2 cellular contexts compared by ENCODE assay signal in the genomic region with DNA sequence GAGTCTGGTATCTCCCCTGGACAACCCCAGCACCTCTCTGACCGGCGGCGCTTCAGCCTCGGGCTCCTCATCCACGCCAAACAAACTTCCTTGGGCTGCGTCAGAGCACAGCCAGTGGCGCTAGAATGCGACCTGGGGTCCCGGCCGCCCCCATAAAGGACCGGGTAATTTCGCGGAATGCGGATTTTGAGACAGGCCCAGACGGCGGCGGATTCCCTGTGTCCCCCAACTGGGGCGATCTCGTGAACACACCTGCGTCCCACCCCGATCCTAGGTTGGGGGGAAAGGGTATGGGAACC.
TF ChIP-seq lines count a peak whose summit lies in the region.

No MANE protein-coding gene starts in this region.

TF ChIP-seq in A549, 52 proteins besides CTCF, POLR2A, EP300 and RAD21 (continued from another document):
- TF ChIP-seq, protein P1, sequence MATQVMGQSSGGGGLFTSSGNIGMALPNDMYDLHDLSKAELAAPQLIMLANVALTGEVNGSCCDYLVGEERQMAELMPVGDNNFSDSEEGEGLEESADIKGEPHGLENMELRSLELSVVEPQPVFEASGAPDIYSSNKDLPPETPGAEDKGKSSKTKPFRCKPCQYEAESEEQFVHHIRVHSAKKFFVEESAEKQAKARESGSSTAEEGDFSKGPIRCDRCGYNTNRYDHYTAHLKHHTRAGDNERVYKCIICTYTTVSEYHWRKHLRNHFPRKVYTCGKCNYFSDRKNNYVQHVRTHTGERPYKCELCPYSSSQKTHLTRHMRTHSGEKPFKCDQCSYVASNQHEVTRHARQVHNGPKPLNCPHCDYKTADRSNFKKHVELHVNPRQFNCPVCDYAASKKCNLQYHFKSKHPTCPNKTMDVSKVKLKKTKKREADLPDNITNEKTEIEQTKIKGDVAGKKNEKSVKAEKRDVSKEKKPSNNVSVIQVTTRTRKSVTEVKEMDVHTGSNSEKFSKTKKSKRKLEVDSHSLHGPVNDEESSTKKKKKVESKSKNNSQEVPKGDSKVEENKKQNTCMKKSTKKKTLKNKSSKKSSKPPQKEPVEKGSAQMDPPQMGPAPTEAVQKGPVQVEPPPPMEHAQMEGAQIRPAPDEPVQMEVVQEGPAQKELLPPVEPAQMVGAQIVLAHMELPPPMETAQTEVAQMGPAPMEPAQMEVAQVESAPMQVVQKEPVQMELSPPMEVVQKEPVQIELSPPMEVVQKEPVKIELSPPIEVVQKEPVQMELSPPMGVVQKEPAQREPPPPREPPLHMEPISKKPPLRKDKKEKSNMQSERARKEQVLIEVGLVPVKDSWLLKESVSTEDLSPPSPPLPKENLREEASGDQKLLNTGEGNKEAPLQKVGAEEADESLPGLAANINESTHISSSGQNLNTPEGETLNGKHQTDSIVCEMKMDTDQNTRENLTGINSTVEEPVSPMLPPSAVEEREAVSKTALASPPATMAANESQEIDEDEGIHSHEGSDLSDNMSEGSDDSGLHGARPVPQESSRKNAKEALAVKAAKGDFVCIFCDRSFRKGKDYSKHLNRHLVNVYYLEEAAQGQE (IDR thresholded peaks at IDR 0.05): no peak
- TF ChIP-seq CBX2 (IDR thresholded peaks at IDR 0.05; ENCODE audit: borderline replicate concordance, low read depth) (no peak), NPAS2 (CRISPR knock-in tag; IDR thresholded peaks at IDR 0.05; ENCODE audit: borderline replicate concordance) (no peak), CBX8 (IDR thresholded peaks at IDR 0.05) (no peak), GATA3 (IDR thresholded peaks at IDR 0.05; ENCODE audit: borderline replicate concordance) (no peak), RNF2 (IDR thresholded peaks at IDR 0.05; ENCODE audit: borderline replicate concordance, low read depth) (no peak), E2F6 (IDR thresholded peaks at IDR 0.05; ENCODE audit: borderline replicate concordance, low read depth) (no peak), ESRRA (IDR thresholded peaks at IDR 0.05; ENCODE audit: borderline replicate concordance, low read length) (no peak), CHD4 (IDR thresholded peaks at IDR 0.05; ENCODE audit: borderline replicate concordance) (no peak), CHD2 (IDR thresholded peaks at IDR 0.05; ENCODE audit: low read length, partially characterized antibody) (no peak), EHF (CRISPR knock-in tag; IDR thresholded peaks at IDR 0.05) (no peak), ZC3H11A (IDR thresholded peaks at IDR 0.05) (no peak), HDAC2 (IDR thresholded peaks at IDR 0.05) (no peak), POLR2AphosphoS2 (conservative IDR thresholded peaks at IDR 0.05; ENCODE audit: low read length) (no peak)

TF ChIP-seq in IMR-90, 13 proteins besides CTCF, POLR2A, EP300 and RAD21 (continued from another document):
- TF ChIP-seq, protein P2, sequence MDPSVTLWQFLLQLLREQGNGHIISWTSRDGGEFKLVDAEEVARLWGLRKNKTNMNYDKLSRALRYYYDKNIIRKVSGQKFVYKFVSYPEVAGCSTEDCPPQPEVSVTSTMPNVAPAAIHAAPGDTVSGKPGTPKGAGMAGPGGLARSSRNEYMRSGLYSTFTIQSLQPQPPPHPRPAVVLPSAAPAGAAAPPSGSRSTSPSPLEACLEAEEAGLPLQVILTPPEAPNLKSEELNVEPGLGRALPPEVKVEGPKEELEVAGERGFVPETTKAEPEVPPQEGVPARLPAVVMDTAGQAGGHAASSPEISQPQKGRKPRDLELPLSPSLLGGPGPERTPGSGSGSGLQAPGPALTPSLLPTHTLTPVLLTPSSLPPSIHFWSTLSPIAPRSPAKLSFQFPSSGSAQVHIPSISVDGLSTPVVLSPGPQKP (IDR thresholded peaks at IDR 0.05; ENCODE audit: borderline replicate concordance, low read depth, low read length): no peak
- TF ChIP-seq NFE2L2 (IDR thresholded peaks at IDR 0.05; ENCODE audit: low read depth, low read length): no peak
- TF ChIP-seq MAZ (IDR thresholded peaks at IDR 0.05; ENCODE audit: borderline replicate concordance, low read depth, low read length): no peak
- TF ChIP-seq CEBPB (IDR thresholded peaks at IDR 0.05; ENCODE audit: low read depth, low read length): no peak
- TF ChIP-seq MXI1 (IDR thresholded peaks at IDR 0.05; ENCODE audit: borderline replicate concordance, low read depth, low read length): no peak
- TF ChIP-seq CHD1 (IDR thresholded peaks at IDR 0.05; ENCODE audit: low read depth, low read length): no peak
- TF ChIP-seq, protein P3, sequence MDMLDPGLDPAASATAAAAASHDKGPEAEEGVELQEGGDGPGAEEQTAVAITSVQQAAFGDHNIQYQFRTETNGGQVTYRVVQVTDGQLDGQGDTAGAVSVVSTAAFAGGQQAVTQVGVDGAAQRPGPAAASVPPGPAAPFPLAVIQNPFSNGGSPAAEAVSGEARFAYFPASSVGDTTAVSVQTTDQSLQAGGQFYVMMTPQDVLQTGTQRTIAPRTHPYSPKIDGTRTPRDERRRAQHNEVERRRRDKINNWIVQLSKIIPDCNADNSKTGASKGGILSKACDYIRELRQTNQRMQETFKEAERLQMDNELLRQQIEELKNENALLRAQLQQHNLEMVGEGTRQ (IDR thresholded peaks at IDR 0.05; ENCODE audit: low read depth, low read length): no peak
